In the genomic region with DNA sequence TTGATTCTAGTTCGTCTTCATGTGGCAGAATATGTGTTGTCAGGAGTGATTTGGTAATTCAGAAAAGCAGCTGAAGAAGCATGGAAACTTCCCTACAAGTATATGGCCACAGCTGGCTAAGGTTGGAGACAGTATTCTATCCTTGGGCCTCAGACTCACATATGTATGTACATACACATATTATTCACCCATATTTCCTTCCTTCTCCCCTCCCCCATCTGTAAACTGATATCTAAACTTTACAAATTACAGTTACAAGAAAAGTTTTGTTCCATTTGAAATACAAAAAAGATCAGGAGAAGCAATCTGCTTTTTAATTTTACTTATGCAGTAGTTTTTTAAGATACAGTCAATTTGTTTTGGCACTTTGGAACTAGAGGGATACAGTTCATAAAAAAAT, we compare ENCODE assay signal across 8 cellular contexts. TPM values are rescaled to one million over a fixed set of nuclear protein-coding genes. Genes with fewer than 3 reads are reported as not detected.
DNase-seq lines count a peak whose midpoint lies in the region; ATAC-seq and TF ChIP-seq lines count a peak whose summit lies in the region.

No MANE protein-coding gene starts in this region.

- DNase-seq in astrocyte of the cerebellum (ENCODE audit: low read depth) (no peak), retina (no peak), head of caudate nucleus (no peak), KG1 (lab: John Stamatoyannopoulos, UW) (no peak)

- H3K9ac ChIP-seq in BLaER1 treated with 17β-estradiol and CSF1 and Interleukin-3, amounts not matched to agents 10 nM and 100 nM = peak overlapping the region; percentile 93 to 100 (median 100)
- no peak overlapping the region for H3K9ac ChIP-seq in HUES48 (ENCODE audit: low read depth, low read length)

- in situ Hi-C loops in astrocyte of the cerebellum (cut with HindIII; ENCODE audit: low sequenced_read_pairs) = no loop called here

- peaks cover 15 to 60% (median 55%) of the 10 kb centered on the region in 11 experiments; a peak in 21 of 22 replicates for H4K20me1 ChIP-seq in BLaER1 treated with 17β-estradiol and CSF1 and Interleukin-3, amounts not matched to agents 10 nM and 100 nM

- H3K36me3 ChIP-seq in BLaER1 treated with 17β-estradiol and CSF1 and Interleukin-3, amounts not matched to agents 10 nM and 100 nM = peaks cover 26 to 56% (median 44%) of the 10 kb centered on the region in 11 experiments; a peak in 20 of 22 replicates
- no peaks in the 10 kb centered on the region; the same call in 1 of the 2 replicates for H3K36me3 ChIP-seq in HUES48 (ENCODE audit: control insufficient read depth, insufficient read depth, low read length)

- ATAC-seq in GM19035 (IDR thresholded peaks at IDR 0.05; ENCODE audit: unreplicated experiment) = no peak

- peak overlapping the region; percentile 87 to 100 (median 100); a peak in 21 of 22 replicates for H3K27ac ChIP-seq in BLaER1 treated with 17β-estradiol and CSF1 and Interleukin-3, amounts not matched to agents 10 nM and 100 nM
- no peak overlapping the region for H3K27ac ChIP-seq in HUES48 (ENCODE audit: low read depth, low read length)

- H3K4me1 ChIP-seq in BLaER1 treated with 17β-estradiol and CSF1 and Interleukin-3, amounts not matched to agents 10 nM and 100 nM = peaks cover 15 to 55% (median 32%) of the 10 kb centered on the region in 10 experiments
- H3K4me1 ChIP-seq in HUES48 (ENCODE audit: control insufficient read depth, insufficient read depth, low read length) = peaks cover 23% of the 10 kb centered on the region
- peaks cover 47% of the 10 kb centered on the region for H3K4me1 ChIP-seq in mononuclear cell (ENCODE audit: insufficient read depth, low read length)

- intact Hi-C loops in head of caudate nucleus (cut with DNase I) = loop anchor here (5.0 kb wide), 1 partner anchor 365 kb away; no protein-coding TSS in a partner anchor

- H3K4me3 ChIP-seq in BLaER1 treated with 17β-estradiol and CSF1 and Interleukin-3, amounts not matched to agents 10 nM and 100 nM = peak overlapping the region; percentile 75 to 99 (median 89)
- H3K4me3 ChIP-seq in HUES48 (ENCODE audit: low read depth, low read length) (peak overlapping the region; percentile 75), astrocyte of the cerebellum (ENCODE audit: low read depth, low read length) (peak overlapping the region; percentile 79), mononuclear cell (ENCODE audit: low read length) (peak overlapping the region; percentile 80)

- H3K9me3 ChIP-seq in BLaER1 treated with 17β-estradiol and CSF1 and Interleukin-3, amounts not matched to agents 10 nM and 100 nM (replicated peaks in 1 of 11) = peaks cover 11 to 23% (median 20%) of the 10 kb centered on the region in 11 experiments; a peak in 20 of 22 replicates
- no peaks in the 10 kb centered on the region for H3K9me3 ChIP-seq in HUES48 (ENCODE audit: control insufficient read depth, insufficient read depth, low read length)
- H3K9me3 ChIP-seq in mononuclear cell (ENCODE audit: low read depth, low read length) = no peaks in the 10 kb centered on the region

- no peak for TF ChIP-seq CTCF in astrocyte of the cerebellum (IDR thresholded peaks at IDR 0.05; ENCODE audit: low read depth, low read length, missing control alignments)

- H3K4me2 ChIP-seq in BLaER1 treated with 17β-estradiol and CSF1 and Interleukin-3, amounts not matched to agents 10 nM and 100 nM = peak overlapping the region; percentile 53 to 93 (median 81)

- no peaks in the 10 kb centered on the region for H3K27me3 ChIP-seq in BLaER1 treated with 17β-estradiol and CSF1 and Interleukin-3, amounts not matched to agents 10 nM and 100 nM
- H3K27me3 ChIP-seq in HUES48 (ENCODE audit: control insufficient read depth, insufficient read depth, low read length) (no peaks in the 10 kb centered on the region), mononuclear cell (ENCODE audit: insufficient read depth, low read length) (no peaks in the 10 kb centered on the region)

RNA-seq across cellular contexts. Expression of a gene that starts 3.1 kb away (rescaled TPM):
- 381 TPM for total RNA-seq in mononuclear cell
